Comparison of ENCODE assay signal across 23 cellular contexts in genomic region chr10:88154596-88155250, GRCh38.
DNase-seq lines count a peak whose midpoint lies in the region; ATAC-seq, FAIRE-seq and TF ChIP-seq lines count a peak whose summit lies in the region.
"Had no signal": no experiment of that assay in that cellular context is flagged by ENCODE, and none has a peak within 500 bp of the region (broad histone marks: within the 10 kb centered on the region; RNA-seq: fewer than 3 reads in every experiment).

No MANE protein-coding gene starts in this region.

- H4K8ac ChIP-seq in mesenchymal stem cell (ENCODE audit: low read length), result no peak overlapping the region

- no peak overlapping the region for H3K23ac ChIP-seq in mesenchymal stem cell (ENCODE audit: low read length in 2 of 2)

- H3K27me3 ChIP-seq in bronchial epithelial cell (ENCODE audit: control insufficient read depth, insufficient read depth, low read length) (no peaks in the 10 kb centered on the region), mesenchymal stem cell (ENCODE audit: control insufficient read depth in 1 of 2, insufficient read depth in 1 of 2, low read length in 2 of 2) (no peaks in the 10 kb centered on the region)
- H3K27me3 ChIP-seq: left lung, neutrophil, tibial artery had no signal

- DNase-seq in EL, result peak; percentile 78
- peak; percentile 60 for DNase-seq in M059J (ENCODE audit: low read depth)
- peak; percentile 60 for DNase-seq in bronchial epithelial cell (ENCODE audit: low read depth)
- peak; percentile 77 for DNase-seq in mesenchymal stem cell
- no peak for DNase-seq in GM19240 (ENCODE audit: insufficient read length, low spot score)
- DNase-seq in NCI-H510A (lab: John Stamatoyannopoulos, UW), result no peak
- DNase-seq: activated CD8-positive, alpha-beta T cell treated with anti-CD3 and anti-CD28 coated beads for 36 hours; activated naive CD8-positive, alpha-beta T cell treated with anti-CD3 and anti-CD28 coated beads, Interleukin-2, amount 50 U/mL, for 24 hours; cerebellar nuclear complex; effector memory CD4-positive, alpha-beta T cell; left lung; NCI-H1048; NCI-H2107; NCI-H748 treated with DMSO at 0.1 percent for 48 hours; retina; stimulated activated CD4-positive, alpha-beta T cell treated with anti-CD3 and anti-CD28 coated beads, Interleukin-15, amount 100 ng/mL, for 24 hours; stimulated activated naive CD4-positive, alpha-beta T cell; tibial artery had no signal

- no peaks in the 10 kb centered on the region for H3K27me3 Mint-ChIP-seq in stimulated activated memory B cell treated with anti-CD40 and anti-IgM and Interleukin-4, amounts not matched to agents 10 μg/mL and 1 μg/mL and 100 μg/mL, for 72 hours
- H3K27me3 Mint-ChIP-seq: activated CD8-positive, alpha-beta T cell treated with anti-CD3 and anti-CD28 coated beads for 36 hours; activated naive CD8-positive, alpha-beta T cell treated with anti-CD3 and anti-CD28 coated beads, Interleukin-2, amount 50 U/mL, for 24 hours had no signal

- H3K14ac ChIP-seq in mesenchymal stem cell (ENCODE audit: low read length in 2 of 2), result no peak overlapping the region

- no peak overlapping the region for H2BK5ac ChIP-seq in mesenchymal stem cell (ENCODE audit: low read depth, low read length, poor library complexity, severe bottlenecking)

- peaks cover 7% of the 10 kb centered on the region for H3K4me1 ChIP-seq in mesenchymal stem cell (ENCODE audit: control insufficient read depth, insufficient read depth, low read depth, low read length)

- no peak overlapping the region for H2AFZ ChIP-seq in mesenchymal stem cell (ENCODE audit: low read depth, low read length)

- H2AK5ac ChIP-seq in mesenchymal stem cell (ENCODE audit: low read length, severe bottlenecking), result no peak overlapping the region

- peaks cover 20% of the 10 kb centered on the region for H3K4me1 Mint-ChIP-seq in stimulated activated memory B cell treated with anti-CD40 and anti-IgM and Interleukin-4, amounts not matched to agents 10 μg/mL and 1 μg/mL and 100 μg/mL, for 72 hours

- H2BK15ac ChIP-seq in mesenchymal stem cell (ENCODE audit: low read depth, poor library complexity, severe bottlenecking), result no peak overlapping the region

- FAIRE-seq in bronchial epithelial cell (lab: Jason Lieb, UNC), result peak; percentile 92
- FAIRE-seq: frontal cortex had no signal

- H3K18ac ChIP-seq in mesenchymal stem cell (ENCODE audit: low read depth in 1 of 2, low read length in 2 of 2), result no peak overlapping the region

- no peak overlapping the region for H2BK120ac ChIP-seq in mesenchymal stem cell (ENCODE audit: low read depth, low read length)

- no peak overlapping the region for H3K9ac ChIP-seq in mesenchymal stem cell (ENCODE audit: low read length)

- H3K4me3 ChIP-seq in bronchial epithelial cell (ENCODE audit: low read depth, low read length) (no peak overlapping the region), mesenchymal stem cell (ENCODE audit: insufficient read depth in 1 of 2, low read depth in 1 of 2, low read length in 2 of 2) (no peak overlapping the region)
- H3K4me3 ChIP-seq: left lung, tibial artery had no signal

- no peak overlapping the region for H3K27ac ChIP-seq in mesenchymal stem cell (ENCODE audit: low read length, poor library complexity, severe bottlenecking)
- H3K27ac ChIP-seq: C4-2B, left lung, neutrophil, tibial artery had no signal

- no peaks in the 10 kb centered on the region for H3K9me3 ChIP-seq in mesenchymal stem cell (ENCODE audit: control insufficient read depth, low read length)
- H3K9me3 ChIP-seq: left lung, neutrophil, tibial artery had no signal

- H3K4me2 ChIP-seq in mesenchymal stem cell (ENCODE audit: low read length, poor library complexity, severe bottlenecking), result no peak overlapping the region

- H4K91ac ChIP-seq in mesenchymal stem cell (ENCODE audit: low read length), result no peak overlapping the region

- H3K9me3 Mint-ChIP-seq in stimulated activated memory B cell treated with anti-CD40 and anti-IgM and Interleukin-4, amounts not matched to agents 10 μg/mL and 1 μg/mL and 100 μg/mL, for 72 hours, result no peaks in the 10 kb centered on the region

- TF ChIP-seq CTCF in bronchial epithelial cell (IDR thresholded peaks at IDR 0.05; ENCODE audit: insufficient read depth, low read length, severe bottlenecking), result no peak

- no peak for ATAC-seq in stimulated activated memory B cell treated with anti-CD40 and anti-IgM and Interleukin-4, amounts not matched to agents 10 μg/mL and 1 μg/mL and 100 μg/mL, for 72 hours
- ATAC-seq: activated CD8-positive, alpha-beta T cell treated with anti-CD3 and anti-CD28 coated beads for 36 hours; activated naive CD8-positive, alpha-beta T cell treated with anti-CD3 and anti-CD28 coated beads, Interleukin-2, amount 50 U/mL, for 24 hours; left lung; Panc1 had no signal

- H3K27ac Mint-ChIP-seq in stimulated activated memory B cell treated with anti-CD40 and anti-IgM and Interleukin-4, amounts not matched to agents 10 μg/mL and 1 μg/mL and 100 μg/mL, for 72 hours, result no peak overlapping the region
- H3K27ac Mint-ChIP-seq: activated CD8-positive, alpha-beta T cell treated with anti-CD3 and anti-CD28 coated beads for 36 hours; activated naive CD8-positive, alpha-beta T cell treated with anti-CD3 and anti-CD28 coated beads, Interleukin-2, amount 50 U/mL, for 24 hours had no signal

- 31% methylated on average over 6 of the region's 6 CpGs for WGBS in mesenchymal stem cell

- no peak overlapping the region for H3K4me3 Mint-ChIP-seq in stimulated activated memory B cell treated with anti-CD40 and anti-IgM and Interleukin-4, amounts not matched to agents 10 μg/mL and 1 μg/mL and 100 μg/mL, for 72 hours
- H3K4me3 Mint-ChIP-seq: activated CD8-positive, alpha-beta T cell treated with anti-CD3 and anti-CD28 coated beads for 36 hours; activated naive CD8-positive, alpha-beta T cell treated with anti-CD3 and anti-CD28 coated beads, Interleukin-2, amount 50 U/mL, for 24 hours had no signal

- H3K36me3 ChIP-seq in bronchial epithelial cell (ENCODE audit: control insufficient read depth, insufficient read depth, low read length) (no peaks in the 10 kb centered on the region), mesenchymal stem cell (ENCODE audit: control insufficient read depth in 1 of 2, insufficient read depth in 2 of 2, low read depth in 1 of 2, low read length in 2 of 2) (no peaks in the 10 kb centered on the region)
- H3K36me3 ChIP-seq: left lung, neutrophil, tibial artery had no signal

- H2BK12ac ChIP-seq in mesenchymal stem cell (ENCODE audit: low read length in 2 of 2), result peak overlapping the region in 1 of 2 experiments; percentile 89

- H3K36me3 Mint-ChIP-seq in stimulated activated memory B cell treated with anti-CD40 and anti-IgM and Interleukin-4, amounts not matched to agents 10 μg/mL and 1 μg/mL and 100 μg/mL, for 72 hours, result no peaks in the 10 kb centered on the region

- no peaks in the 10 kb centered on the region for H3K79me1 ChIP-seq in mesenchymal stem cell (replicated peaks; ENCODE audit: low read length, poor library complexity, severe bottlenecking)

- H3K4ac ChIP-seq in mesenchymal stem cell (ENCODE audit: low read depth in 1 of 2, low read length in 2 of 2), result peak overlapping the region in 1 of 2 experiments; percentile 82

Comparison
In these comparisons a context has a peak if more than half of its experiments do, and no peak if none do; other contexts are left out.
1. DNase-seq: peak in EL (single experiment), M059J (single experiment), bronchial epithelial cell (single experiment) and mesenchymal stem cell (single experiment); none in GM19240 (single experiment) and NCI-H510A (single experiment).